Comparison of ENCODE assay signal across 13 cellular contexts in genomic region chr16:11674001-11674817, GRCh38. TPM values are rescaled to one million over a fixed set of nuclear protein-coding genes. Genes with fewer than 3 reads are reported as not detected.
DNase-seq lines count a peak whose midpoint lies in the region; ATAC-seq and TF ChIP-seq lines count a peak whose summit lies in the region.
"Had no signal": no experiment of that assay in that cellular context is flagged by ENCODE, and none has a peak within 500 bp of the region (broad histone marks: within the 10 kb centered on the region; RNA-seq: fewer than 3 reads in every experiment).

No MANE protein-coding gene starts in this region.

- H3K27me3 ChIP-seq in dorsolateral prefrontal cortex = no peaks in the 10 kb centered on the region

- H3K4me3 Mint-ChIP-seq in IgD-negative memory B cell (peak overlapping the region; percentile 38 to 100 (median 68)), immature natural killer cell (no peak overlapping the region)
- H3K4me3 Mint-ChIP-seq: activated T-cell treated with anti-CD3 and anti-CD28 coated beads, Interleukin-2, amount 50 U/mL, for 4 hours had no signal

- H3K4me3 ChIP-seq in dorsolateral prefrontal cortex = peak overlapping the region in 4 of 59 donors; percentile 4 to 19 (median 12)
- H3K4me3 ChIP-seq: GM23248, skin epidermis had no signal

- no peaks in the 10 kb centered on the region for H3K27me3 Mint-ChIP-seq in IgD-negative memory B cell
- H3K27me3 Mint-ChIP-seq in immature natural killer cell (ENCODE audit: low read depth in 3 of 3) = peaks cover 6 to 10% (median 8%) of the 10 kb centered on the region in 3 donors

- no peak for ATAC-seq in HG03039 (IDR thresholded peaks at IDR 0.05; ENCODE audit: unreplicated experiment)
- ATAC-seq in HG03432 (IDR thresholded peaks at IDR 0.05; ENCODE audit: unreplicated experiment) = no peak
- ATAC-seq: activated T-cell treated with anti-CD3 and anti-CD28 coated beads, Interleukin-2, amount 50 U/mL, for 4 hours had no signal

- H3K9me3 Mint-ChIP-seq in IgD-negative memory B cell (no peaks in the 10 kb centered on the region), immature natural killer cell (no peaks in the 10 kb centered on the region)
- H3K9me3 Mint-ChIP-seq: activated T-cell treated with anti-CD3 and anti-CD28 coated beads, Interleukin-2, amount 50 U/mL, for 4 hours had no signal

- peaks cover 12% of the 10 kb centered on the region for H3K36me3 Mint-ChIP-seq in IgD-negative memory B cell
- peaks cover 0 to 18% (median 6%) of the 10 kb centered on the region in 3 donors for H3K36me3 Mint-ChIP-seq in immature natural killer cell

- intact Hi-C loops in dorsolateral prefrontal cortex (cut with DNase I) = no loop called here

- peak overlapping the region in 56 of 59 donors; percentile 10 to 94 (median 74) for H3K27ac ChIP-seq in dorsolateral prefrontal cortex
- H3K27ac ChIP-seq: 22Rv1, GM23248 had no signal

- H3K27ac Mint-ChIP-seq in IgD-negative memory B cell (peak overlapping the region; percentile 73 to 100 (median 95)), immature natural killer cell (no peak overlapping the region)

- H3K4me1 Mint-ChIP-seq in IgD-negative memory B cell (peaks cover 50 to 77% (median 70%) of the 10 kb centered on the region in 3 donors), immature natural killer cell (peaks cover 14 to 25% of the 10 kb centered on the region in 2 donors)

- DNase-seq in DMS 273 (lab: John Stamatoyannopoulos, UW; ENCODE audit: unreplicated experiment) (peak; percentile 35), DMS 273 treated with DMSO at 0.1 percent for 48 hours (lab: John Stamatoyannopoulos, UW) (no peak), dorsolateral prefrontal cortex (no peak), retina (peak; percentile 5), immature natural killer cell (no peak)
- DNase-seq: activated T-cell treated with anti-CD3 and anti-CD28 coated beads, Interleukin-2, amount 50 U/mL, for 4 hours; cortex of kidney had no signal

- no peak for TF ChIP-seq CTCF in dorsolateral prefrontal cortex (IDR thresholded peaks at IDR 0.05 in 54 of 56, conservative IDR thresholded peaks at IDR 0.05 in 2 of 56; ENCODE audit: low read depth in 1 of 56, partially characterized antibody in 56 of 56)

RNA-seq across cellular contexts. Expression of gene SNN, which starts 6.0 kb away (rescaled TPM):
- polyA plus RNA-seq in IgD-negative memory B cell (60.9 TPM), immature natural killer cell (10 to 100 TPM in 1 of 3 donors, 1 to 10 TPM in 2; 2.4 to 11.1 (median 4.9) TPM)
- 100 to 1,000 TPM in 118 of 120 experiments, 10 to 100 TPM in 2; 90.3 to 278 (median 166) TPM for total RNA-seq in dorsolateral prefrontal cortex

Comparison
In these comparisons a context has a peak if more than half of its experiments do, and no peak if none do; other contexts are left out.
1. DNase-seq: peak in DMS 273 (single experiment) and retina (single experiment); none in DMS 273 treated with DMSO at 0.1 percent for 48 hours (single experiment), dorsolateral prefrontal cortex (0 of 10) and immature natural killer cell (0 of 3).
2. H3K27ac Mint-ChIP-seq: peak in IgD-negative memory B cell (3 of 3); none in immature natural killer cell (0 of 6).
3. H3K4me3 Mint-ChIP-seq: peak in IgD-negative memory B cell (4 of 4); none in immature natural killer cell (0 of 5).